In the genomic region with DNA sequence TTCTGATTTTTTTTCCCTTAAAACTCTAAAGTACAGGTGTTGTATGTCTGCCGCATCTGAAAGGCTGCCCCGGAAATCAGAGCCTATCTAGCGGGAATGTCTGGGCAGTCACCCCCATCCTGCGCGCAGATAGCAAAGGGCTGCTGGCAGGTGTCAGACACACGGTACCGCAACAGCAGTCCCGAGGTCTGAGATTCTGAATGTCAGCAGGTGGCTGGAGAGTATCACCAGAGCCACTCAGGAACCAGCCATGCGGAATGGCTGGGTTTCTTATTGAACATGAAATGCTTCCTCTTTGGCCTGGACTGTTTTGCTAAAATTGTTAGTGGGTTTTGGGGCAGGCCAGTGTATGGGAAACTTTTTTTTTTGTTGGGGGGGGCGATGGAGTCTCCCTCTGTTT, we compare ENCODE assay signal across 9 cellular contexts. TPM values are rescaled to one million over a fixed set of nuclear protein-coding genes. Genes with fewer than 3 reads are reported as not detected.
DNase-seq lines count a peak whose midpoint lies in the region; ATAC-seq lines count a peak whose summit lies in the region.
"Had no signal": no experiment of that assay in that cellular context is flagged by ENCODE, and none has a peak within 500 bp of the region (broad histone marks: within the 10 kb centered on the region; RNA-seq: fewer than 3 reads in every experiment).

No MANE protein-coding gene starts in this region.

- no peaks in the 10 kb centered on the region for H3K27me3 Mint-ChIP-seq in activated naive CD4-positive, alpha-beta T cell treated with anti-CD3 and anti-CD28 coated beads for 36 hours (ENCODE audit: low read depth)
- no peaks in the 10 kb centered on the region for H3K27me3 Mint-ChIP-seq in T-cell
- H3K27me3 Mint-ChIP-seq in activated CD4-positive, alpha-beta T cell treated with anti-CD3 and anti-CD28 coated beads, Interleukin-2, amount 10 ng/mL, durations not matched to agents 24 days and 14 days: no peaks in the 10 kb centered on the region
- H3K27me3 Mint-ChIP-seq: central memory CD8-positive, alpha-beta T cell had no signal

- H3K9me3 Mint-ChIP-seq in activated naive CD4-positive, alpha-beta T cell treated with anti-CD3 and anti-CD28 coated beads for 36 hours: no peaks in the 10 kb centered on the region
- no peaks in the 10 kb centered on the region for H3K9me3 Mint-ChIP-seq in T-cell
- H3K9me3 Mint-ChIP-seq in activated CD4-positive, alpha-beta T cell treated with anti-CD3 and anti-CD28 coated beads, Interleukin-2, amount 10 ng/mL, durations not matched to agents 24 days and 14 days: no peaks in the 10 kb centered on the region
- H3K9me3 Mint-ChIP-seq: central memory CD8-positive, alpha-beta T cell had no signal

- intact Hi-C loops in activated naive CD4-positive, alpha-beta T cell treated with anti-CD3 and anti-CD28 coated beads for 36 hours (cut with micrococcal nuclease): loop anchor here (1.0 kb wide), 2 partner anchors 10 to 121 kb away; no protein-coding TSS in a partner anchor
- intact Hi-C loops in activated CD4-positive, alpha-beta T cell treated with anti-CD3 and anti-CD28 coated beads, Interleukin-2, amount 10 ng/mL, durations not matched to agents 24 days and 14 days (cut with micrococcal nuclease): no loop called here

- POLR2A ChIA-PET in T-cell (lab: Charles Lee): interaction anchor here in 1 of 2 donors (0.6 kb wide), 1 partner anchor 10 kb away, joined by 3 read pairs; no protein-coding TSS in a partner anchor

- no peak for DNase-seq in activated naive CD4-positive, alpha-beta T cell treated with anti-CD3 and anti-CD28 coated beads for 36 hours
- no peak for DNase-seq in activated naive CD4-positive, alpha-beta T cell (lab: John Stamatoyannopoulos, UW)
- DNase-seq in T-cell: peak in 1 of 34 experiments; percentile 37
- no peak for DNase-seq in NCI-H146 (lab: John Stamatoyannopoulos, UW)
- no peak for DNase-seq in activated CD4-positive, alpha-beta T cell treated with anti-CD3 and anti-CD28 coated beads, Interleukin-2, amount 10 ng/mL, durations not matched to agents 24 days and 14 days
- no peak for DNase-seq in OCI-M1 (lab: John Stamatoyannopoulos, UW)

- H3K4me3 ChIP-seq in thymus (ENCODE audit: low read length): no peak overlapping the region

- peaks cover 1% of the 10 kb centered on the region for H3K9me3 ChIP-seq in thymus (ENCODE audit: control insufficient read depth)

- CTCF ChIA-PET in activated naive CD4-positive, alpha-beta T cell treated with anti-CD3 and anti-CD28 coated beads for 36 hours (lab: Charles Lee): interaction anchor here (1.2 kb wide), 1 partner anchor 121 kb away, joined by 5 read pairs; no protein-coding TSS in a partner anchor
- CTCF ChIA-PET in T-cell (lab: Charles Lee): no interaction called here

- no peak overlapping the region for H3K4me3 Mint-ChIP-seq in activated naive CD4-positive, alpha-beta T cell treated with anti-CD3 and anti-CD28 coated beads for 36 hours
- H3K4me3 Mint-ChIP-seq in T-cell: no peak overlapping the region
- H3K4me3 Mint-ChIP-seq in activated CD4-positive, alpha-beta T cell treated with anti-CD3 and anti-CD28 coated beads, Interleukin-2, amount 10 ng/mL, durations not matched to agents 24 days and 14 days: no peak overlapping the region
- H3K4me3 Mint-ChIP-seq: central memory CD8-positive, alpha-beta T cell had no signal

- peak overlapping the region; percentile 72 for H3K27ac Mint-ChIP-seq in activated naive CD4-positive, alpha-beta T cell treated with anti-CD3 and anti-CD28 coated beads for 36 hours
- peak overlapping the region; percentile 46 to 82 for H3K27ac Mint-ChIP-seq in T-cell
- no peak overlapping the region for H3K27ac Mint-ChIP-seq in activated CD4-positive, alpha-beta T cell treated with anti-CD3 and anti-CD28 coated beads, Interleukin-2, amount 10 ng/mL, durations not matched to agents 24 days and 14 days

- H3K4me1 Mint-ChIP-seq in activated naive CD4-positive, alpha-beta T cell treated with anti-CD3 and anti-CD28 coated beads for 36 hours (ENCODE audit: low read depth): peaks cover 28% of the 10 kb centered on the region
- H3K4me1 Mint-ChIP-seq in T-cell: peaks cover 27 to 30% (median 28%) of the 10 kb centered on the region in 3 donors
- H3K4me1 Mint-ChIP-seq in activated CD4-positive, alpha-beta T cell treated with anti-CD3 and anti-CD28 coated beads, Interleukin-2, amount 10 ng/mL, durations not matched to agents 24 days and 14 days: peaks cover 13% of the 10 kb centered on the region
- H3K4me1 Mint-ChIP-seq: central memory CD8-positive, alpha-beta T cell had no signal

- 32% methylated on average over 10 of the region's 10 CpGs for WGBS in thymus

- peaks cover 10% of the 10 kb centered on the region for H3K4me1 ChIP-seq in thymus (ENCODE audit: control insufficient read depth, insufficient read depth, low read length)

- peaks cover 57% of the 10 kb centered on the region for H3K36me3 ChIP-seq in thymus (ENCODE audit: control insufficient read depth, insufficient read depth)

- H3K36me3 Mint-ChIP-seq in activated naive CD4-positive, alpha-beta T cell treated with anti-CD3 and anti-CD28 coated beads for 36 hours (ENCODE audit: low read depth): peaks cover 14% of the 10 kb centered on the region
- H3K36me3 Mint-ChIP-seq in T-cell: peaks cover 14% of the 10 kb centered on the region
- peaks cover 32% of the 10 kb centered on the region for H3K36me3 Mint-ChIP-seq in activated CD4-positive, alpha-beta T cell treated with anti-CD3 and anti-CD28 coated beads, Interleukin-2, amount 10 ng/mL, durations not matched to agents 24 days and 14 days (ENCODE audit: low read depth)

- peak; percentile 81 for ATAC-seq in HG03342 (IDR thresholded peaks at IDR 0.05; ENCODE audit: unreplicated experiment)
- peak in 1 of 4 experiments; percentile 47 for ATAC-seq in T-cell (replicated peaks in 1 of 4)

- H3K27ac ChIP-seq in thymus (ENCODE audit: low read depth): peak overlapping the region; percentile 15

- no peaks in the 10 kb centered on the region for H3K27me3 ChIP-seq in thymus (ENCODE audit: control insufficient read depth, insufficient read depth)

RNA-seq across cellular contexts. Expression of a gene that starts 53.3 kb away (rescaled TPM):
- 10 to 100 TPM; 32.6 to 34.9 TPM for total RNA-seq in activated naive CD4-positive, alpha-beta T cell treated with anti-CD3 and anti-CD28 coated beads for 36 hours
- total RNA-seq in T-cell: 100 to 1,000 TPM in 3 of 5 donors, 10 to 100 TPM in 2; 77.4 to 155 (median 125) TPM
- 47.1 TPM for polyA plus RNA-seq in thymus
- 62.8 and 63.2 TPM in 2 replicates for total RNA-seq in activated CD4-positive, alpha-beta T cell treated with anti-CD3 and anti-CD28 coated beads, Interleukin-2, amount 10 ng/mL, durations not matched to agents 24 days and 14 days
